Comparison of ENCODE assay signal across 9 cellular contexts in genomic region chr11:47918882-47919495, GRCh38.
DNase-seq lines count a peak whose midpoint lies in the region; ATAC-seq, FAIRE-seq and TF ChIP-seq lines count a peak whose summit lies in the region.
"Had no signal": no experiment of that assay in that cellular context is flagged by ENCODE, and none has a peak within 500 bp of the region (broad histone marks: within the 10 kb centered on the region; RNA-seq: fewer than 3 reads in every experiment).

No MANE protein-coding gene starts in this region.

- no peak overlapping the region for H2AFZ ChIP-seq in astrocyte (ENCODE audit: low read depth, low read length)

- peak; percentile 52 for DNase-seq in A673 (ENCODE audit: low spot score)
- DNase-seq in HT-29 (ENCODE audit: low spot score), result peak; percentile 77
- peak; percentile 50 for DNase-seq in astrocyte (ENCODE audit: low read depth)
- DNase-seq in mesothelial cell of epicardium (ENCODE audit: low spot score in 2 of 2, unreplicated experiment in 2 of 2), result no peak
- no peak for DNase-seq in T-helper 1 cell
- no peak for DNase-seq in prostate gland (ENCODE audit: low spot score)

- TF ChIP-seq CTCF in A673 (conservative IDR thresholded peaks at IDR 0.05; ENCODE audit: low read depth, low read length), result no peak
- TF ChIP-seq CTCF in astrocyte (IDR thresholded peaks at IDR 0.05; ENCODE audit: insufficient read depth, low read depth, low read length), result no peak
- TF ChIP-seq CTCF in mesothelial cell of epicardium (IDR thresholded peaks at IDR 0.05; ENCODE audit: unreplicated experiment), result no peak
- TF ChIP-seq CTCF in prostate gland (IDR thresholded peaks at IDR 0.05), result no peak

- no peaks in the 10 kb centered on the region for H3K27me3 ChIP-seq in A673 (replicated peaks; ENCODE audit: insufficient read depth, low read depth, low read length, poor library complexity)
- H3K27me3 ChIP-seq in astrocyte (ENCODE audit: insufficient read depth, low read length), result no peaks in the 10 kb centered on the region
- no peaks in the 10 kb centered on the region for H3K27me3 ChIP-seq in prostate gland (replicated peaks; ENCODE audit: insufficient read depth)

- H3K27me3 Mint-ChIP-seq in astrocyte (ENCODE audit: low read depth, unreplicated experiment), result no peaks in the 10 kb centered on the region
- H3K27me3 Mint-ChIP-seq in mesothelial cell of epicardium (ENCODE audit: low read depth), result no peaks in the 10 kb centered on the region

- H3K9me3 ChIP-seq in A673 (ENCODE audit: low read depth, low read length, poor library complexity, severe bottlenecking), result no peaks in the 10 kb centered on the region
- H3K9me3 ChIP-seq in astrocyte (ENCODE audit: insufficient read depth, low read depth, low read length), result no peaks in the 10 kb centered on the region
- no peaks in the 10 kb centered on the region for H3K9me3 ChIP-seq in prostate gland

- ATAC-seq in GM19455 (IDR thresholded peaks at IDR 0.05; ENCODE audit: unreplicated experiment) (no peak), GM21367 (IDR thresholded peaks at IDR 0.05; ENCODE audit: unreplicated experiment) (no peak)

- H3K4me2 ChIP-seq in astrocyte (ENCODE audit: low read length), result peak overlapping the region; percentile 43

- CTCF ChIA-PET in A673 (lab: Charles Lee), result interaction anchor here (0.6 kb wide), 1 partner anchor 15 kb away, joined by 5 read pairs; no protein-coding TSS in a partner anchor

- H3K4me3 ChIP-seq in A673 (ENCODE audit: low read depth, low read length, poor library complexity, severe bottlenecking), result no peak overlapping the region
- H3K4me3 ChIP-seq in astrocyte (ENCODE audit: insufficient read depth, low read depth, low read length), result no peak overlapping the region
- no peak overlapping the region for H3K4me3 ChIP-seq in prostate gland

- POLR2A ChIA-PET in A673 (lab: Charles Lee; ENCODE audit: low non-redundant PET), result no interaction called here

- H3K27ac ChIP-seq in A673 (ENCODE audit: low read depth, low read length, poor library complexity, severe bottlenecking), result no peak overlapping the region
- H3K27ac ChIP-seq in astrocyte (ENCODE audit: low read depth, low read length), result no peak overlapping the region
- H3K27ac ChIP-seq in prostate gland, result no peak overlapping the region

- no peaks in the 10 kb centered on the region for H3K36me3 ChIP-seq in A673 (ENCODE audit: insufficient read depth, low read length, poor library complexity, severe bottlenecking)
- H3K36me3 ChIP-seq in astrocyte (ENCODE audit: insufficient read depth, low read length), result no peaks in the 10 kb centered on the region
- H3K36me3 ChIP-seq in prostate gland, result no peaks in the 10 kb centered on the region

- H3K36me3 Mint-ChIP-seq in astrocyte (ENCODE audit: low read depth, unreplicated experiment) (no peaks in the 10 kb centered on the region), mesothelial cell of epicardium (no peaks in the 10 kb centered on the region)

- H3K9me3 Mint-ChIP-seq in astrocyte (ENCODE audit: unreplicated experiment), result no peaks in the 10 kb centered on the region
- peaks cover 4% of the 10 kb centered on the region for H3K9me3 Mint-ChIP-seq in mesothelial cell of epicardium

- peak overlapping the region; percentile 54 for H3K27ac Mint-ChIP-seq in astrocyte (ENCODE audit: unreplicated experiment)
- peak overlapping the region; percentile 83 for H3K27ac Mint-ChIP-seq in mesothelial cell of epicardium

- H3K4me1 ChIP-seq in A673 (ENCODE audit: insufficient read depth, low read length, poor library complexity, severe bottlenecking), result peaks cover 22% of the 10 kb centered on the region
- H3K4me1 ChIP-seq in astrocyte (ENCODE audit: insufficient read depth, low read length), result peaks cover 20% of the 10 kb centered on the region
- no peaks in the 10 kb centered on the region for H3K4me1 ChIP-seq in prostate gland (replicated peaks)

- H3K4me3 Mint-ChIP-seq in astrocyte (ENCODE audit: unreplicated experiment) (peak overlapping the region; percentile 31), mesothelial cell of epicardium (no peak overlapping the region)

- 74% methylated on average over 4 of the region's 4 CpGs for WGBS in prostate gland

- H3K79me2 ChIP-seq in astrocyte (ENCODE audit: insufficient read depth, low read length), result no peaks in the 10 kb centered on the region

- intact Hi-C loops in A673 (cut with micrococcal nuclease; ENCODE audit: unreplicated experiment) (no loop called here), prostate gland (cut with DNase I) (no loop called here)

- no peak overlapping the region for H3K9ac ChIP-seq in astrocyte (ENCODE audit: low read length)

- H3K4me1 Mint-ChIP-seq in astrocyte (ENCODE audit: low read depth, unreplicated experiment), result peaks cover 20% of the 10 kb centered on the region
- peaks cover 52% of the 10 kb centered on the region for H3K4me1 Mint-ChIP-seq in mesothelial cell of epicardium

- FAIRE-seq in astrocyte (lab: Jason Lieb, UNC), result no peak
- FAIRE-seq: keratinocyte had no signal

- TF ChIP-seq POLR2A in prostate gland (IDR thresholded peaks at IDR 0.05), result no peak

- no TSS peak for BruUV-seq in A673 (replicated peaks; lab: Mats Ljungman, UMichigan)

- no peaks in the 10 kb centered on the region for H4K20me1 ChIP-seq in astrocyte (ENCODE audit: insufficient read depth, low read length)

Comparison
In these comparisons a context has a peak if more than half of its experiments do, and no peak if none do; other contexts are left out.
1. DNase-seq: peak in A673 (single experiment), HT-29 (single experiment) and astrocyte (single experiment); none in mesothelial cell of epicardium (0 of 2), T-helper 1 cell (0 of 5) and prostate gland (single experiment).